8 cellular contexts compared by ENCODE assay signal in genomic region chr13:27406178-27406939, GRCh38. TPM values are rescaled to one million over a fixed set of nuclear protein-coding genes. Genes with fewer than 3 reads are reported as not detected.
A peak's percentile ranks its signal among the peaks of the same experiment; 100 is the strongest.
DNase-seq lines count a peak whose midpoint lies in the region; ATAC-seq, FAIRE-seq and TF ChIP-seq lines count a peak whose summit lies in the region.

No MANE protein-coding gene starts in this region.

- H3K9me3 ChIP-seq in Panc1 (ENCODE audit: control insufficient read depth, insufficient read depth, low read depth, low read length): no peaks in the 10 kb centered on the region

- FAIRE-seq in bronchial epithelial cell (lab: Jason Lieb, UNC): peak; percentile 55

- peak; percentile 56 for ATAC-seq in HG03175 (IDR thresholded peaks at IDR 0.05; ENCODE audit: unreplicated experiment)
- ATAC-seq in Panc1: peak; percentile 75
- no peak for ATAC-seq in GM18520 (IDR thresholded peaks at IDR 0.05; ENCODE audit: unreplicated experiment)
- ATAC-seq in GM18907 (IDR thresholded peaks at IDR 0.05; ENCODE audit: unreplicated experiment): no peak

- BruUV-seq in Panc1 (replicated peaks; lab: Mats Ljungman, UMichigan): no TSS peak

- H3K27ac ChIP-seq in Panc1 (ENCODE audit: low read length): no peak overlapping the region

- TF ChIP-seq CTCF in Panc1 (IDR thresholded peaks at IDR 0.05): peak; percentile 71
- TF ChIP-seq CTCF in bronchial epithelial cell (IDR thresholded peaks at IDR 0.05; ENCODE audit: insufficient read depth, low read length, severe bottlenecking): peak; percentile 53

- DNase-seq in NCI-H2081 (lab: John Stamatoyannopoulos, UW) (peak; percentile 14 to 42), NCI-H2081 treated with DMSO at 0.1 percent for 48 hours (lab: John Stamatoyannopoulos, UW) (no peak), Panc1 (ENCODE audit: low read depth, low spot score) (no peak), bronchial epithelial cell (ENCODE audit: low read depth) (peak; percentile 43), medulla oblongata (ENCODE audit: extremely low spot score) (peak; percentile 23)

- POLR2A ChIA-PET in Panc1 (lab: Charles Lee): no interaction called here

- H3K36me3 ChIP-seq in Panc1 (ENCODE audit: control insufficient read depth, insufficient read depth, low read length) (no peaks in the 10 kb centered on the region), bronchial epithelial cell (ENCODE audit: control insufficient read depth, insufficient read depth, low read length) (no peaks in the 10 kb centered on the region)

- CTCF ChIA-PET in Panc1 (lab: Charles Lee): no interaction called here

- H3K27me3 ChIP-seq in Panc1 (ENCODE audit: control insufficient read depth, insufficient read depth, low read length) (no peaks in the 10 kb centered on the region), bronchial epithelial cell (ENCODE audit: control insufficient read depth, insufficient read depth, low read length) (peaks cover 2% of the 10 kb centered on the region)

- H3K4me1 ChIP-seq in Panc1 (ENCODE audit: control insufficient read depth, insufficient read depth, low read length): peaks cover 5% of the 10 kb centered on the region; the same call in 1 of the 2 replicates

- in situ Hi-C loops in Panc1 (cut with HindIII; ENCODE audit: low pct_unique_long_range_greater_than_20kb, low sequenced_read_pairs): no loop called here

- intact Hi-C loops in Panc1 (cut with micrococcal nuclease; ENCODE audit: unreplicated experiment): no loop called here

- H3K4me3 ChIP-seq in Panc1 (ENCODE audit: low read depth in 2 of 2, low read length in 2 of 2) (0 out of 4 replicates have a peak overlapping the region, but pooled peaks of 1 of the 2 experiments have one; percentile 6), bronchial epithelial cell (ENCODE audit: low read depth, low read length) (no peak overlapping the region)

RNA-seq across cellular contexts. Expression of gene GTF3A, which starts 18.1 kb away (rescaled TPM):
- 111 TPM for total RNA-seq in Panc1 (2021; ENCODE audit: unreplicated experiment)
- polyA plus RNA-seq in Panc1 (2012; ENCODE audit: insufficient read length): 81.5 TPM
- total RNA-seq in bronchial epithelial cell: 100 and 163 TPM in 2 replicates

RNA-seq across cellular contexts. Expression of gene MTIF3, which starts 44.0 kb away (rescaled TPM):
- total RNA-seq in Panc1 (2021; ENCODE audit: unreplicated experiment) (20.7 TPM), bronchial epithelial cell (30.5 and 48.9 TPM in 2 replicates)
- polyA plus RNA-seq in Panc1 (2012; ENCODE audit: insufficient read length): 16.4 TPM

Comparison
In these comparisons a context has a peak if more than half of its experiments do, and no peak if none do; other contexts are left out.
1. DNase-seq: peak in NCI-H2081 (2 of 2), bronchial epithelial cell (single experiment) and medulla oblongata (single experiment); none in NCI-H2081 treated with DMSO at 0.1 percent for 48 hours (single experiment) and Panc1 (single experiment).
2. ATAC-seq: peak in HG03175 (single experiment) and Panc1 (single experiment); none in GM18520 (single experiment) and GM18907 (single experiment).